In genomic region chr12:43836455-43836989, GRCh38 we compare ENCODE assay signal across 8 cellular contexts. TPM values are rescaled to one million over a fixed set of nuclear protein-coding genes. Genes with fewer than 3 reads are reported as not detected.
A peak's percentile ranks its signal among the peaks of the same experiment; 100 is the strongest.
DNase-seq lines count a peak whose midpoint lies in the region; ATAC-seq and TF ChIP-seq lines count a peak whose summit lies in the region.

No MANE protein-coding gene starts in this region.

- no peaks in the 10 kb centered on the region for H3K27me3 ChIP-seq in BLaER1

- no peaks in the 10 kb centered on the region for H3K9me3 Mint-ChIP-seq in activated CD4-positive, alpha-beta memory T cell treated with anti-CD3 and anti-CD28 coated beads for 36 hours
- H3K9me3 Mint-ChIP-seq in progenitor cell of endocrine pancreas (ENCODE audit: low read depth) = no peaks in the 10 kb centered on the region

- H3K4me1 ChIP-seq in BLaER1 = peaks cover 32% of the 10 kb centered on the region

- no peaks in the 10 kb centered on the region for H3K36me3 Mint-ChIP-seq in activated CD4-positive, alpha-beta memory T cell treated with anti-CD3 and anti-CD28 coated beads for 36 hours
- H3K36me3 Mint-ChIP-seq in progenitor cell of endocrine pancreas (ENCODE audit: insufficient read depth) = no peaks in the 10 kb centered on the region

- H3K9ac ChIP-seq in BLaER1 = peak overlapping the region; percentile 89

- no peaks in the 10 kb centered on the region for H3K27me3 Mint-ChIP-seq in activated CD4-positive, alpha-beta memory T cell treated with anti-CD3 and anti-CD28 coated beads for 36 hours
- peaks cover 16% of the 10 kb centered on the region for H3K27me3 Mint-ChIP-seq in progenitor cell of endocrine pancreas

- peak overlapping the region; percentile 91 for H3K27ac ChIP-seq in BLaER1

- POLR2A ChIA-PET in activated CD4-positive, alpha-beta memory T cell treated with anti-CD3 and anti-CD28 coated beads for 36 hours (lab: Charles Lee) = interaction anchor here (2.1 to 2.4 kb wide), 2 partner anchors 30 to 78 kb away, joined by 14 to 17 read pairs; partner anchors contain the start of genes IRAK4, PUS7L and TWF1

- H3K9me3 ChIP-seq in BLaER1 = no peaks in the 10 kb centered on the region

- peak; percentile 22 for ATAC-seq in GM19023 (IDR thresholded peaks at IDR 0.05; ENCODE audit: unreplicated experiment)
- peak; percentile 18 for ATAC-seq in HG03460 (IDR thresholded peaks at IDR 0.05; ENCODE audit: unreplicated experiment)

- intact Hi-C loops in activated CD4-positive, alpha-beta memory T cell treated with anti-CD3 and anti-CD28 coated beads for 36 hours (cut with micrococcal nuclease) = loop anchor here (1.0 kb wide), 2 partner anchors 30 to 78 kb away; partner anchors contain the start of genes IRAK4, PUS7L and TWF1

- H4K20me1 ChIP-seq in BLaER1 = no peaks in the 10 kb centered on the region

- no peaks in the 10 kb centered on the region for H3K36me3 ChIP-seq in BLaER1

- H3K27ac Mint-ChIP-seq in activated CD4-positive, alpha-beta memory T cell treated with anti-CD3 and anti-CD28 coated beads for 36 hours = peak overlapping the region; percentile 5
- peak overlapping the region; percentile 2 for H3K27ac Mint-ChIP-seq in progenitor cell of endocrine pancreas

- H3K4me3 Mint-ChIP-seq in activated CD4-positive, alpha-beta memory T cell treated with anti-CD3 and anti-CD28 coated beads for 36 hours = peak overlapping the region; percentile 62
- H3K4me3 Mint-ChIP-seq in progenitor cell of endocrine pancreas (ENCODE audit: low read depth) = peak overlapping the region; percentile 72

- H3K4me1 Mint-ChIP-seq in activated CD4-positive, alpha-beta memory T cell treated with anti-CD3 and anti-CD28 coated beads for 36 hours (ENCODE audit: low read depth) = peaks cover 44% of the 10 kb centered on the region
- peaks cover 14% of the 10 kb centered on the region for H3K4me1 Mint-ChIP-seq in progenitor cell of endocrine pancreas (ENCODE audit: low read depth)

- H3K4me2 ChIP-seq in BLaER1 = peak overlapping the region; percentile 85

- CTCF ChIA-PET in activated CD4-positive, alpha-beta memory T cell treated with anti-CD3 and anti-CD28 coated beads for 36 hours (lab: Charles Lee) = interaction anchor here (1.8 kb wide), 1 partner anchor 78 kb away, joined by 5 read pairs; the partner anchor contains the start of genes IRAK4 and PUS7L

- no peak for DNase-seq in activated CD4-positive, alpha-beta memory T cell treated with anti-CD3 and anti-CD28 coated beads for 36 hours
- DNase-seq in glomerular visceral epithelial cell (ENCODE audit: extremely low spot score) (peak; percentile 17), progenitor cell of endocrine pancreas (ENCODE audit: low spot score, unreplicated experiment) (no peak), GM10266 (ENCODE audit: extremely low spot score) (no peak)
- DNase-seq in stimulated activated CD4-positive, alpha-beta T cell treated with anti-CD3 and anti-CD28 coated beads, Interleukin-1b, Interleukin-23, amount 100 ng/mL, for 48 hours = no peak

- H3K4me3 ChIP-seq in BLaER1 = peak overlapping the region; percentile 77

- TF ChIP-seq CTCF in progenitor cell of endocrine pancreas (IDR thresholded peaks at IDR 0.05; ENCODE audit: unreplicated experiment) (no peak), GM10266 (IDR thresholded peaks at IDR 0.05; ENCODE audit: control insufficient read depth, insufficient read depth, low read depth, missing control alignments) (no peak)

RNA-seq across cellular contexts. Expression of gene TMEM117, which starts 0.6 kb away (rescaled TPM):
- total RNA-seq in activated CD4-positive, alpha-beta memory T cell treated with anti-CD3 and anti-CD28 coated beads for 36 hours = 1 to 10 TPM; 1.7 TPM
- total RNA-seq in progenitor cell of endocrine pancreas = 8.9 and 11.6 TPM in 2 replicates

RNA-seq across cellular contexts. Expression of gene TWF1, which starts 30.4 kb away (rescaled TPM):
- total RNA-seq in activated CD4-positive, alpha-beta memory T cell treated with anti-CD3 and anti-CD28 coated beads for 36 hours = 10 to 100 TPM; 19.1 to 19.4 TPM
- 58.4 and 61.4 TPM in 2 replicates for total RNA-seq in progenitor cell of endocrine pancreas
